ENCODE assay signal across 37 cellular contexts in genomic region chr3:62403765-62404164, GRCh38. TPM values are rescaled to one million over a fixed set of nuclear protein-coding genes. Genes with fewer than 3 reads are reported as not detected.
"Had no signal": no experiment of that assay in that cellular context is flagged by ENCODE, and none has a peak within 500 bp of the region (broad histone marks: within the 10 kb centered on the region; RNA-seq: fewer than 3 reads in every experiment).

No MANE protein-coding gene starts in this region.

- H3K9me3 ChIP-seq: adrenal gland, body of pancreas, breast epithelium had no signal

- FAIRE-seq: astrocyte, TTC549 had no signal

- H3K27me3 ChIP-seq: adrenal gland, body of pancreas, brain microvascular endothelial cell, breast epithelium had no signal

- H3K4me3 ChIP-seq: adrenal gland, body of pancreas, breast epithelium had no signal

- H3K27ac ChIP-seq: adrenal gland, body of pancreas, brain microvascular endothelial cell, breast epithelium, VCaP had no signal

- H3K4me1 ChIP-seq: adrenal gland, body of pancreas, breast epithelium had no signal

- H3K36me3 ChIP-seq: adrenal gland, brain microvascular endothelial cell, breast epithelium had no signal

- DNase-seq: activated B cell treated with CpG ODN at 0.5 μM for 24 hours; activated CD4-positive, alpha-beta memory T cell treated with anti-CD3 and anti-CD28 coated beads for 36 hours; activated CD4-positive, alpha-beta T cell treated with anti-CD3 and anti-CD28 coated beads for 4 hours; activated CD4-positive, alpha-beta T cell treated with anti-CD3 and anti-CD28 coated beads, Interleukin-2, amount 10 ng/mL, durations not matched to agents 24 days and 14 days; activated CD4-positive, alpha-beta T cell treated with anti-CD3 and anti-CD28 coated beads, Interleukin-2, amount 50 U/mL, for 1 hour; activated CD4-positive, alpha-beta T cell treated with anti-CD3 and anti-CD28 coated beads, Interleukin-2, amount 50 U/mL, for 4 hours; activated CD4-positive, CD25-positive, alpha-beta regulatory T cell treated with anti-CD3 and anti-CD28 coated beads, Interleukin-2, amount 50 U/mL, for 72 hours; activated CD8-positive, alpha-beta memory T cell treated with anti-CD3 and anti-CD28 coated beads, Interleukin-2, amount 50 U/mL, for 4 hours; activated CD8-positive, alpha-beta T cell treated with anti-CD3 and anti-CD28 coated beads for 36 hours; activated effector memory CD4-positive, alpha-beta T cell treated with anti-CD3 and anti-CD28 coated beads, Interleukin-2, amount 50 U/mL, for 16 hours; activated gamma-delta T cell treated with Interleukin-2 at 50 U/mL for 16 hours; activated naive CD4-positive, alpha-beta T cell; activated naive CD4-positive, alpha-beta T cell treated with anti-CD3 and anti-CD28 coated beads for 36 hours; activated naive CD4-positive, alpha-beta T cell treated with anti-CD3 and anti-CD28 coated beads, Interleukin-2, amount 50 U/mL, for 16 hours; activated naive CD8-positive, alpha-beta T cell treated with anti-CD3 and anti-CD28 coated beads for 36 hours; activated T-cell treated with anti-CD3 and anti-CD28 coated beads for 4 hours; activated T-cell treated with anti-CD3 and anti-CD28 coated beads, Interleukin-2, amount 50 U/mL, for 1 hour; activated T-cell treated with anti-CD3 and anti-CD28 coated beads, Interleukin-2, amount 50 U/mL, for 4 hours; activated T-cell treated with anti-CD3 and anti-CD28 coated beads, Interleukin-2, amount 50 U/mL, for 72 hours; adrenal gland; amniotic stem cell; aorta; body of pancreas; brain microvascular endothelial cell; central memory CD4-positive, alpha-beta T cell; T-helper 1 cell; T-helper 2 cell; T-helper 9 cell had no signal

RNA-seq across cellular contexts. Expression of gene FEZF2, which starts 30.4 kb away (rescaled TPM):
- total RNA-seq: activated B cell treated with CpG ODN at 0.5 μM for 24 hours; activated CD4-positive, alpha-beta memory T cell treated with anti-CD3 and anti-CD28 coated beads for 36 hours; activated CD4-positive, alpha-beta T cell treated with anti-CD3 and anti-CD28 coated beads, Interleukin-2, amount 10 ng/mL, durations not matched to agents 24 days and 14 days; activated CD8-positive, alpha-beta memory T cell treated with anti-CD3 and anti-CD28 coated beads for 36 hours; activated CD8-positive, alpha-beta T cell treated with anti-CD3 and anti-CD28 coated beads for 36 hours; activated naive CD4-positive, alpha-beta T cell treated with anti-CD3 and anti-CD28 coated beads for 36 hours; activated naive CD4-positive, alpha-beta T cell treated with anti-CD3 and anti-CD28 coated beads, Interleukin-2, amount 50 U/mL, for 72 hours; activated naive CD8-positive, alpha-beta T cell treated with anti-CD3 and anti-CD28 coated beads for 36 hours; activated T-cell treated with anti-CD3 and anti-CD28 coated beads, Interleukin-2, amount 50 U/mL, for 4 hours; activated T-cell treated with anti-CD3 and anti-CD28 coated beads, Interleukin-2, amount 50 U/mL, for 72 hours; activated T-helper 1 cell treated with anti-CD3 and anti-CD28 coated beads, Interleukin-12 subunit alpha, Interleukin-12 subunit beta, Interleukin-2, Interleukin-4 antibody, amounts not matched to agents 30 ng/mL and 10 ng/mL and 1 ng/mL, durations not matched to agents 14 hours and 24 hours and 36 hours; activated T-helper 17 cell treated with anti-CD3 and anti-CD28 coated beads, Interleukin-2, amount 50 U/mL, for 72 hours; adrenal gland; aorta; astrocyte; body of pancreas; breast epithelium; cardiac septum had no signal
- polyA plus RNA-seq: adrenal gland, aorta had no signal
